In the genomic region with DNA sequence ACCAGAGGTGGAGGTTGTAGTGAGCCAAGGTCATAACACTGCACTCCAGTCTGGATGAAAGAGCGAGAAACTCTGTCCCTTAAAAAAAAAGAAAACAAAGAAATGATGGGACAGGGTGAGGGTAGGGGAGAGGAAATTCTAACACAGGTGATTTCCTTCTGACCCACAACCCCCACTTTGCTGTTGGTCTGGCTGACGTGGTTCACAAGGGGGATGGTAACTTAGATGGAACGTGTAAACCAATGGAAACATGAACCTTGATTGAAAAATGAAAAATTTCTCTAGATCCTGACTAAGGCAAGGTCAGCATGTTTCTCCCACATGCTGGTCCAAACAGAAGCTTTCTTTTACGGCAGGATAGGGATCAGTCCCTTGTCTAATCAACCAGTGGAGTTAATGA, we compare ENCODE assay signal across 1 cellular context.
TF ChIP-seq lines count a peak whose summit lies in the region.

No MANE protein-coding gene starts in this region.

TF ChIP-seq in GM12878, 131 proteins besides CTCF, POLR2A, EP300 and RAD21 (continued from another document):
- TF ChIP-seq, protein P1, sequence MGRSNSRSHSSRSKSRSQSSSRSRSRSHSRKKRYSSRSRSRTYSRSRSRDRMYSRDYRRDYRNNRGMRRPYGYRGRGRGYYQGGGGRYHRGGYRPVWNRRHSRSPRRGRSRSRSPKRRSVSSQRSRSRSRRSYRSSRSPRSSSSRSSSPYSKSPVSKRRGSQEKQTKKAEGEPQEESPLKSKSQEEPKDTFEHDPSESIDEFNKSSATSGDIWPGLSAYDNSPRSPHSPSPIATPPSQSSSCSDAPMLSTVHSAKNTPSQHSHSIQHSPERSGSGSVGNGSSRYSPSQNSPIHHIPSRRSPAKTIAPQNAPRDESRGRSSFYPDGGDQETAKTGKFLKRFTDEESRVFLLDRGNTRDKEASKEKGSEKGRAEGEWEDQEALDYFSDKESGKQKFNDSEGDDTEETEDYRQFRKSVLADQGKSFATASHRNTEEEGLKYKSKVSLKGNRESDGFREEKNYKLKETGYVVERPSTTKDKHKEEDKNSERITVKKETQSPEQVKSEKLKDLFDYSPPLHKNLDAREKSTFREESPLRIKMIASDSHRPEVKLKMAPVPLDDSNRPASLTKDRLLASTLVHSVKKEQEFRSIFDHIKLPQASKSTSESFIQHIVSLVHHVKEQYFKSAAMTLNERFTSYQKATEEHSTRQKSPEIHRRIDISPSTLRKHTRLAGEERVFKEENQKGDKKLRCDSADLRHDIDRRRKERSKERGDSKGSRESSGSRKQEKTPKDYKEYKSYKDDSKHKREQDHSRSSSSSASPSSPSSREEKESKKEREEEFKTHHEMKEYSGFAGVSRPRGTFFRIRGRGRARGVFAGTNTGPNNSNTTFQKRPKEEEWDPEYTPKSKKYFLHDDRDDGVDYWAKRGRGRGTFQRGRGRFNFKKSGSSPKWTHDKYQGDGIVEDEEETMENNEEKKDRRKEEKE (IDR thresholded peaks at IDR 0.05) = no peak
- TF ChIP-seq CHD2 (IDR thresholded peaks at IDR 0.05; ENCODE audit: borderline replicate concordance, low read depth, low read length) = peak; percentile 70
- TF ChIP-seq PAX5 (IDR thresholded peaks at IDR 0.05; ENCODE audit: borderline replicate concordance, low read depth, low read length) = no peak
- no peak for TF ChIP-seq SPI1 (IDR thresholded peaks at IDR 0.05; ENCODE audit: borderline replicate concordance, insufficient read depth, low read depth, low read length)
- 0 out of 2 replicates have a peak, but pooled peaks have one; percentile 42 for TF ChIP-seq GATAD2B (conservative IDR thresholded peaks at IDR 0.05; ENCODE audit: low read depth)
- no peak for TF ChIP-seq BCL11A (IDR thresholded peaks at IDR 0.05; ENCODE audit: low read depth, low read length)
- peak; percentile 27 to 36; a peak in 1 of 4 replicates for TF ChIP-seq IKZF2 (IDR thresholded peaks at IDR 0.05)
- no peak for TF ChIP-seq BRCA1 (IDR thresholded peaks at IDR 0.05; ENCODE audit: low read depth, low read length)
- TF ChIP-seq, protein P2, sequence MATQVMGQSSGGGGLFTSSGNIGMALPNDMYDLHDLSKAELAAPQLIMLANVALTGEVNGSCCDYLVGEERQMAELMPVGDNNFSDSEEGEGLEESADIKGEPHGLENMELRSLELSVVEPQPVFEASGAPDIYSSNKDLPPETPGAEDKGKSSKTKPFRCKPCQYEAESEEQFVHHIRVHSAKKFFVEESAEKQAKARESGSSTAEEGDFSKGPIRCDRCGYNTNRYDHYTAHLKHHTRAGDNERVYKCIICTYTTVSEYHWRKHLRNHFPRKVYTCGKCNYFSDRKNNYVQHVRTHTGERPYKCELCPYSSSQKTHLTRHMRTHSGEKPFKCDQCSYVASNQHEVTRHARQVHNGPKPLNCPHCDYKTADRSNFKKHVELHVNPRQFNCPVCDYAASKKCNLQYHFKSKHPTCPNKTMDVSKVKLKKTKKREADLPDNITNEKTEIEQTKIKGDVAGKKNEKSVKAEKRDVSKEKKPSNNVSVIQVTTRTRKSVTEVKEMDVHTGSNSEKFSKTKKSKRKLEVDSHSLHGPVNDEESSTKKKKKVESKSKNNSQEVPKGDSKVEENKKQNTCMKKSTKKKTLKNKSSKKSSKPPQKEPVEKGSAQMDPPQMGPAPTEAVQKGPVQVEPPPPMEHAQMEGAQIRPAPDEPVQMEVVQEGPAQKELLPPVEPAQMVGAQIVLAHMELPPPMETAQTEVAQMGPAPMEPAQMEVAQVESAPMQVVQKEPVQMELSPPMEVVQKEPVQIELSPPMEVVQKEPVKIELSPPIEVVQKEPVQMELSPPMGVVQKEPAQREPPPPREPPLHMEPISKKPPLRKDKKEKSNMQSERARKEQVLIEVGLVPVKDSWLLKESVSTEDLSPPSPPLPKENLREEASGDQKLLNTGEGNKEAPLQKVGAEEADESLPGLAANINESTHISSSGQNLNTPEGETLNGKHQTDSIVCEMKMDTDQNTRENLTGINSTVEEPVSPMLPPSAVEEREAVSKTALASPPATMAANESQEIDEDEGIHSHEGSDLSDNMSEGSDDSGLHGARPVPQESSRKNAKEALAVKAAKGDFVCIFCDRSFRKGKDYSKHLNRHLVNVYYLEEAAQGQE (IDR thresholded peaks at IDR 0.05; ENCODE audit: low read depth, low read length) = no peak
- TF ChIP-seq, protein P3, sequence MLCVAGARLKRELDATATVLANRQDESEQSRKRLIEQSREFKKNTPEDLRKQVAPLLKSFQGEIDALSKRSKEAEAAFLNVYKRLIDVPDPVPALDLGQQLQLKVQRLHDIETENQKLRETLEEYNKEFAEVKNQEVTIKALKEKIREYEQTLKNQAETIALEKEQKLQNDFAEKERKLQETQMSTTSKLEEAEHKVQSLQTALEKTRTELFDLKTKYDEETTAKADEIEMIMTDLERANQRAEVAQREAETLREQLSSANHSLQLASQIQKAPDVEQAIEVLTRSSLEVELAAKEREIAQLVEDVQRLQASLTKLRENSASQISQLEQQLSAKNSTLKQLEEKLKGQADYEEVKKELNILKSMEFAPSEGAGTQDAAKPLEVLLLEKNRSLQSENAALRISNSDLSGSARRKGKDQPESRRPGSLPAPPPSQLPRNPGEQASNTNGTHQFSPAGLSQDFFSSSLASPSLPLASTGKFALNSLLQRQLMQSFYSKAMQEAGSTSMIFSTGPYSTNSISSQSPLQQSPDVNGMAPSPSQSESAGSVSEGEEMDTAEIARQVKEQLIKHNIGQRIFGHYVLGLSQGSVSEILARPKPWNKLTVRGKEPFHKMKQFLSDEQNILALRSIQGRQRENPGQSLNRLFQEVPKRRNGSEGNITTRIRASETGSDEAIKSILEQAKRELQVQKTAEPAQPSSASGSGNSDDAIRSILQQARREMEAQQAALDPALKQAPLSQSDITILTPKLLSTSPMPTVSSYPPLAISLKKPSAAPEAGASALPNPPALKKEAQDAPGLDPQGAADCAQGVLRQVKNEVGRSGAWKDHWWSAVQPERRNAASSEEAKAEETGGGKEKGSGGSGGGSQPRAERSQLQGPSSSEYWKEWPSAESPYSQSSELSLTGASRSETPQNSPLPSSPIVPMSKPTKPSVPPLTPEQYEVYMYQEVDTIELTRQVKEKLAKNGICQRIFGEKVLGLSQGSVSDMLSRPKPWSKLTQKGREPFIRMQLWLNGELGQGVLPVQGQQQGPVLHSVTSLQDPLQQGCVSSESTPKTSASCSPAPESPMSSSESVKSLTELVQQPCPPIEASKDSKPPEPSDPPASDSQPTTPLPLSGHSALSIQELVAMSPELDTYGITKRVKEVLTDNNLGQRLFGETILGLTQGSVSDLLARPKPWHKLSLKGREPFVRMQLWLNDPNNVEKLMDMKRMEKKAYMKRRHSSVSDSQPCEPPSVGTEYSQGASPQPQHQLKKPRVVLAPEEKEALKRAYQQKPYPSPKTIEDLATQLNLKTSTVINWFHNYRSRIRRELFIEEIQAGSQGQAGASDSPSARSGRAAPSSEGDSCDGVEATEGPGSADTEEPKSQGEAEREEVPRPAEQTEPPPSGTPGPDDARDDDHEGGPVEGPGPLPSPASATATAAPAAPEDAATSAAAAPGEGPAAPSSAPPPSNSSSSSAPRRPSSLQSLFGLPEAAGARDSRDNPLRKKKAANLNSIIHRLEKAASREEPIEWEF (IDR thresholded peaks at IDR 0.05; ENCODE audit: insufficient replicate concordance, low read depth, low read length) = peak; percentile 56
- no peak for TF ChIP-seq RAD51 (IDR thresholded peaks at IDR 0.05)
- TF ChIP-seq POLR2AphosphoS5 (IDR thresholded peaks at IDR 0.05; ENCODE audit: low read length) = no peak
- no peak for TF ChIP-seq PML (IDR thresholded peaks at IDR 0.05; ENCODE audit: low read length)
- TF ChIP-seq YY1 (IDR thresholded peaks at IDR 0.05; ENCODE audit: low read depth, low read length) = no peak
- no peak for TF ChIP-seq POU2F2 (IDR thresholded peaks at IDR 0.05; ENCODE audit: borderline replicate concordance, low read depth, low read length)
- no peak for TF ChIP-seq ASH2L (IDR thresholded peaks at IDR 0.05; ENCODE audit: borderline replicate concordance, low read depth)
- TF ChIP-seq, protein P4, sequence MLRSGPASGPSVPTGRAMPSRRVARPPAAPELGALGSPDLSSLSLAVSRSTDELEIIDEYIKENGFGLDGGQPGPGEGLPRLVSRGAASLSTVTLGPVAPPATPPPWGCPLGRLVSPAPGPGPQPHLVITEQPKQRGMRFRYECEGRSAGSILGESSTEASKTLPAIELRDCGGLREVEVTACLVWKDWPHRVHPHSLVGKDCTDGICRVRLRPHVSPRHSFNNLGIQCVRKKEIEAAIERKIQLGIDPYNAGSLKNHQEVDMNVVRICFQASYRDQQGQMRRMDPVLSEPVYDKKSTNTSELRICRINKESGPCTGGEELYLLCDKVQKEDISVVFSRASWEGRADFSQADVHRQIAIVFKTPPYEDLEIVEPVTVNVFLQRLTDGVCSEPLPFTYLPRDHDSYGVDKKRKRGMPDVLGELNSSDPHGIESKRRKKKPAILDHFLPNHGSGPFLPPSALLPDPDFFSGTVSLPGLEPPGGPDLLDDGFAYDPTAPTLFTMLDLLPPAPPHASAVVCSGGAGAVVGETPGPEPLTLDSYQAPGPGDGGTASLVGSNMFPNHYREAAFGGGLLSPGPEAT (IDR thresholded peaks at IDR 0.05; ENCODE audit: low read depth) = peak; percentile 33; the same call in 1 of the 2 replicates
- no peak for TF ChIP-seq CHD1 (IDR thresholded peaks at IDR 0.05; ENCODE audit: low read depth, low read length)
- no peak for TF ChIP-seq HCFC1 (IDR thresholded peaks at IDR 0.05; ENCODE audit: low read length)
- TF ChIP-seq LARP7 (IDR thresholded peaks at IDR 0.05) = no peak
- TF ChIP-seq, protein P5, sequence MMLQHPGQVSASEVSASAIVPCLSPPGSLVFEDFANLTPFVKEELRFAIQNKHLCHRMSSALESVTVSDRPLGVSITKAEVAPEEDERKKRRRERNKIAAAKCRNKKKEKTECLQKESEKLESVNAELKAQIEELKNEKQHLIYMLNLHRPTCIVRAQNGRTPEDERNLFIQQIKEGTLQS (IDR thresholded peaks at IDR 0.05; ENCODE audit: borderline replicate concordance, extremely low read depth, low read depth, low read length) = no peak
- TF ChIP-seq JUND (IDR thresholded peaks at IDR 0.05; ENCODE audit: low read depth, low read length) = no peak
- TF ChIP-seq ZNF622 (IDR thresholded peaks at IDR 0.05) = no peak
- TF ChIP-seq CREB1 (IDR thresholded peaks at IDR 0.05; ENCODE audit: low read depth) = peak; percentile 62
- TF ChIP-seq RUNX3 (IDR thresholded peaks at IDR 0.05; ENCODE audit: low read length) = peak; percentile 55; the same call in 1 of the 2 replicates
- no peak for TF ChIP-seq RFX5 (IDR thresholded peaks at IDR 0.05; ENCODE audit: low read depth, low read length)
- TF ChIP-seq SUZ12 (IDR thresholded peaks at IDR 0.05; ENCODE audit: unreplicated experiment) = no peak
- no peak for TF ChIP-seq EZH2 (IDR thresholded peaks at IDR 0.05; ENCODE audit: borderline replicate concordance, control insufficient read depth, low read depth, low read length)
- TF ChIP-seq, protein P6, sequence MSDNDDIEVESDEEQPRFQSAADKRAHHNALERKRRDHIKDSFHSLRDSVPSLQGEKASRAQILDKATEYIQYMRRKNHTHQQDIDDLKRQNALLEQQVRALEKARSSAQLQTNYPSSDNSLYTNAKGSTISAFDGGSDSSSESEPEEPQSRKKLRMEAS (IDR thresholded peaks at IDR 0.05; ENCODE audit: low read depth, low read length) = no peak
- TF ChIP-seq RB1 (IDR thresholded peaks at IDR 0.05; ENCODE audit: borderline replicate concordance) = no peak
- TF ChIP-seq, protein P7, sequence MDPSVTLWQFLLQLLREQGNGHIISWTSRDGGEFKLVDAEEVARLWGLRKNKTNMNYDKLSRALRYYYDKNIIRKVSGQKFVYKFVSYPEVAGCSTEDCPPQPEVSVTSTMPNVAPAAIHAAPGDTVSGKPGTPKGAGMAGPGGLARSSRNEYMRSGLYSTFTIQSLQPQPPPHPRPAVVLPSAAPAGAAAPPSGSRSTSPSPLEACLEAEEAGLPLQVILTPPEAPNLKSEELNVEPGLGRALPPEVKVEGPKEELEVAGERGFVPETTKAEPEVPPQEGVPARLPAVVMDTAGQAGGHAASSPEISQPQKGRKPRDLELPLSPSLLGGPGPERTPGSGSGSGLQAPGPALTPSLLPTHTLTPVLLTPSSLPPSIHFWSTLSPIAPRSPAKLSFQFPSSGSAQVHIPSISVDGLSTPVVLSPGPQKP (IDR thresholded peaks at IDR 0.05; ENCODE audit: low read depth, low read length) = no peak
- 0 out of 2 replicates have a peak, but pooled peaks have one; percentile 26 for TF ChIP-seq HDGF (IDR thresholded peaks at IDR 0.05)
- no peak for TF ChIP-seq MEF2A (IDR thresholded peaks at IDR 0.05; ENCODE audit: insufficient read depth, low read depth, low read length)
- TF ChIP-seq MEF2B (IDR thresholded peaks at IDR 0.05; ENCODE audit: partially characterized antibody, poor library complexity, severe bottlenecking) = peak; percentile 10
TF ChIP-seq in GM12878: peak in this region for 17.
